10 cellular contexts compared by ENCODE assay signal in genomic region chr14:94388027-94388895, GRCh38. TPM values are rescaled to one million over a fixed set of nuclear protein-coding genes. Genes with fewer than 3 reads are reported as not detected.
A peak's percentile ranks its signal among the peaks of the same experiment; 100 is the strongest.
DNase-seq lines count a peak whose midpoint lies in the region; TF ChIP-seq lines count a peak whose summit lies in the region.
"Had no signal": no experiment of that assay in that cellular context is flagged by ENCODE, and none has a peak within 500 bp of the region (broad histone marks: within the 10 kb centered on the region; RNA-seq: fewer than 3 reads in every experiment).

Gene SERPINA1 (minus strand): TSS chr14:94388602. CDS start chr14:94383237, 5,365 bp downstream.

- H3K27ac ChIP-seq in neutrophil = peak within 1 kb of the TSS; percentile 97

- peaks cover 14% of the 10 kb centered on the region for H3K4me1 ChIP-seq in NT2/D1 (ENCODE audit: insufficient read depth, insufficient read length)
- H3K4me1 ChIP-seq in neutrophil (ENCODE audit: control insufficient read depth in 1 of 2, insufficient read depth in 1 of 2, low read depth in 1 of 2, low read length in 1 of 2) = peaks cover 93 to 99% of the 10 kb centered on the region in 2 experiments

- in situ Hi-C loops in Caki2 (cut with HindIII; ENCODE audit: low pct_unique_long_range_greater_than_20kb, low sequenced_read_pairs) = no loop called here

- peak within 1 kb of the TSS; percentile 32 for H3K9ac ChIP-seq in NT2/D1 (ENCODE audit: insufficient read length, low read depth)

- no peaks in the 10 kb centered on the region for H3K27me3 ChIP-seq in NT2/D1 (ENCODE audit: insufficient read depth, insufficient read length)
- H3K27me3 ChIP-seq in neutrophil = no peaks in the 10 kb centered on the region

- DNase-seq in Caki2 (ENCODE audit: low read depth) (peak; percentile 2), NT2/D1 (ENCODE audit: low read depth, low spot score) (no peak), ecto neural progenitor cell (ENCODE audit: low spot score) (peak; percentile 44), NCI-H526 treated with DMSO at 0.1 percent for 48 hours (lab: John Stamatoyannopoulos, UW) (no peak), NCI-H2029 (lab: John Stamatoyannopoulos, UW) (no peak), AML-193 (lab: John Stamatoyannopoulos, UW) (no peak), NCI-H1105 (lab: John Stamatoyannopoulos, UW) (no peak)
- DNase-seq: glutamatergic neuron, NCI-H2081 had no signal

- H3K4me3 ChIP-seq in NT2/D1 (ENCODE audit: insufficient read length, low read depth) (no peak within 1 kb of the TSS), neutrophil (ENCODE audit: low read depth in 1 of 2, low read length in 1 of 2) (peak within 1 kb of the TSS; percentile 76 to 88)

- TF ChIP-seq CTCF in neutrophil (IDR thresholded peaks at IDR 0.05) = no peak

- H3K36me3 ChIP-seq in NT2/D1 (ENCODE audit: insufficient read depth, insufficient read length, low read length) (no peaks in the 10 kb centered on the region), neutrophil (peaks cover 53% of the 10 kb centered on the region)

- H3K9me3 ChIP-seq in NT2/D1 (ENCODE audit: insufficient read depth, low read length) (no peaks in the 10 kb centered on the region), neutrophil (no peaks in the 10 kb centered on the region)

RNA-seq across cellular contexts. Expression of gene SERPINA1, which starts in this region (rescaled TPM):
- 0.24 and 1.1 TPM in 2 replicates for total RNA-seq in Caki2 (2014; rRNA removed; shearing (Covaris generic); ENCODE audit: low replicate concordance)

Comparison
In these comparisons a context has a peak if more than half of its experiments do, and no peak if none do; other contexts are left out.
1. DNase-seq: peak in Caki2 (single experiment) and ecto neural progenitor cell (single experiment); none in NT2/D1 (single experiment), NCI-H526 treated with DMSO at 0.1 percent for 48 hours (single experiment), NCI-H2029 (single experiment), AML-193 (0 of 2) and NCI-H1105 (single experiment).